23 cellular contexts compared by ENCODE assay signal in genomic region chr7:2595258-2595860, GRCh38. TPM values are rescaled to one million over a fixed set of nuclear protein-coding genes. Genes with fewer than 3 reads are reported as not detected.
DNase-seq lines count a peak whose midpoint lies in the region; ATAC-seq, FAIRE-seq and TF ChIP-seq lines count a peak whose summit lies in the region.
"Had no signal": no experiment of that assay in that cellular context is flagged by ENCODE, and none has a peak within 500 bp of the region (broad histone marks: within the 10 kb centered on the region; RNA-seq: fewer than 3 reads in every experiment).

No MANE protein-coding gene starts in this region.

- peak overlapping the region; percentile 7 for H3K9ac ChIP-seq in BLaER1

- H3K27ac Mint-ChIP-seq in neural crest cell (ENCODE audit: unreplicated experiment) = peak overlapping the region; percentile 8
- H3K27ac Mint-ChIP-seq in stimulated activated naive B cell treated with anti-CD40 and anti-IgM and Interleukin-4, amounts not matched to agents 10 μg/mL and 1 μg/mL and 100 μg/mL, for 72 hours = peak overlapping the region; percentile 31
- H3K27ac Mint-ChIP-seq: GM23338, HFFc6 had no signal

- H4K20me1 ChIP-seq in BLaER1 = peaks cover 6% of the 10 kb centered on the region; the same call in 1 of the 2 replicates

- H3K36me3 ChIP-seq in BLaER1 = peaks cover 82% of the 10 kb centered on the region

- no peaks in the 10 kb centered on the region for H3K27me3 Mint-ChIP-seq in neural crest cell (ENCODE audit: low read depth)
- peaks cover 0 to 5% of the 10 kb centered on the region in 2 donors for H3K27me3 Mint-ChIP-seq in stimulated activated naive B cell treated with anti-CD40 and anti-IgM and Interleukin-4, amounts not matched to agents 10 μg/mL and 1 μg/mL and 100 μg/mL, for 72 hours
- H3K27me3 Mint-ChIP-seq: CD4-positive, alpha-beta memory T cell had no signal

- peak overlapping the region; percentile 85 for H3K4me2 ChIP-seq in BLaER1
- H3K4me2 ChIP-seq: A549, GM23338 had no signal

- H3K4me1 ChIP-seq in BLaER1 = peaks cover 59% of the 10 kb centered on the region
- H3K4me1 ChIP-seq: A549, HAP-1 had no signal

- no peak for DNase-seq in HTR-8/SVneo (ENCODE audit: insufficient read length, low spot score)
- DNase-seq in neural crest cell (ENCODE audit: low read depth, low spot score) = no peak
- DNase-seq in stimulated activated naive B cell treated with anti-CD40 and anti-IgM and Interleukin-4, amounts not matched to agents 10 μg/mL and 1 μg/mL and 100 μg/mL, for 72 hours = no peak
- DNase-seq in occipital lobe (lab: John Stamatoyannopoulos, UW) = no peak
- DNase-seq: 8988T; ACHN; AML-193; Calu3; CD4-positive, alpha-beta memory T cell; COR-L47; DMS53; DMS79 treated with DMSO at 0.1 percent for 48 hours; GF-D8; HFFc6 had no signal

- peaks cover 7% of the 10 kb centered on the region for H3K36me3 Mint-ChIP-seq in neural crest cell (ENCODE audit: low read depth)
- H3K36me3 Mint-ChIP-seq in stimulated activated naive B cell treated with anti-CD40 and anti-IgM and Interleukin-4, amounts not matched to agents 10 μg/mL and 1 μg/mL and 100 μg/mL, for 72 hours = peaks cover 25 to 34% of the 10 kb centered on the region in 2 donors

- no peak for TF ChIP-seq CTCF in neural crest cell (conservative IDR thresholded peaks at IDR 0.05)

- no peaks in the 10 kb centered on the region for H3K27me3 ChIP-seq in BLaER1

- H3K4me1 Mint-ChIP-seq in neural crest cell = no peaks in the 10 kb centered on the region
- peaks cover 11 to 12% of the 10 kb centered on the region in 2 donors for H3K4me1 Mint-ChIP-seq in stimulated activated naive B cell treated with anti-CD40 and anti-IgM and Interleukin-4, amounts not matched to agents 10 μg/mL and 1 μg/mL and 100 μg/mL, for 72 hours
- H3K4me1 Mint-ChIP-seq: CD4-positive, alpha-beta memory T cell; GM23338 had no signal

- peak; percentile 91 for FAIRE-seq in HTR-8/SVneo (lab: Jason Lieb, UNC)
- FAIRE-seq: A549, GM12891, GM18507 had no signal

- H3K9me3 ChIP-seq in BLaER1 = no peaks in the 10 kb centered on the region
- H3K9me3 ChIP-seq: A549, HAP-1 had no signal

- H3K9me3 Mint-ChIP-seq in neural crest cell = no peaks in the 10 kb centered on the region
- H3K9me3 Mint-ChIP-seq in stimulated activated naive B cell treated with anti-CD40 and anti-IgM and Interleukin-4, amounts not matched to agents 10 μg/mL and 1 μg/mL and 100 μg/mL, for 72 hours = no peaks in the 10 kb centered on the region
- H3K9me3 Mint-ChIP-seq: CD4-positive, alpha-beta memory T cell; GM23338; HFFc6 had no signal

- no peak overlapping the region for H3K27ac ChIP-seq in BLaER1
- H3K27ac ChIP-seq: A549 had no signal

- no peak for ATAC-seq in stimulated activated naive B cell treated with anti-CD40 and anti-IgM and Interleukin-4, amounts not matched to agents 10 μg/mL and 1 μg/mL and 100 μg/mL, for 72 hours (replicated peaks)
- no peak for ATAC-seq in HG03565 (IDR thresholded peaks at IDR 0.05; ENCODE audit: unreplicated experiment)
- no peak for ATAC-seq in GM21447 (IDR thresholded peaks at IDR 0.05; ENCODE audit: unreplicated experiment)
- ATAC-seq in GM19035 (IDR thresholded peaks at IDR 0.05; ENCODE audit: unreplicated experiment) = no peak
- ATAC-seq: A549, GM23338 had no signal

- peak overlapping the region; percentile 16 for H3K4me3 ChIP-seq in BLaER1
- H3K4me3 ChIP-seq: A549, GM23338, HAP-1 had no signal

- H3K4me3 Mint-ChIP-seq in neural crest cell = no peak overlapping the region
- peak overlapping the region; percentile 17 to 37 for H3K4me3 Mint-ChIP-seq in stimulated activated naive B cell treated with anti-CD40 and anti-IgM and Interleukin-4, amounts not matched to agents 10 μg/mL and 1 μg/mL and 100 μg/mL, for 72 hours
- H3K4me3 Mint-ChIP-seq: CD4-positive, alpha-beta memory T cell; GM23338; HFFc6 had no signal

RNA-seq across cellular contexts. Expression of gene TTYH3, which starts 36.4 kb away (rescaled TPM):
- total RNA-seq in neural crest cell (225 and 237 TPM in 2 replicates), occipital lobe (31.5 TPM)

RNA-seq across cellular contexts. Expression of gene IQCE, which starts 36.6 kb away (rescaled TPM):
- total RNA-seq in neural crest cell (18.4 and 22.4 TPM in 2 replicates), occipital lobe (22.3 TPM)

RNA-seq across cellular contexts. Expression of gene BRAT1, which starts 40.0 kb away (rescaled TPM):
- total RNA-seq in neural crest cell (47.3 and 52.7 TPM in 2 replicates), occipital lobe (15.6 TPM)
